In the genomic region with DNA sequence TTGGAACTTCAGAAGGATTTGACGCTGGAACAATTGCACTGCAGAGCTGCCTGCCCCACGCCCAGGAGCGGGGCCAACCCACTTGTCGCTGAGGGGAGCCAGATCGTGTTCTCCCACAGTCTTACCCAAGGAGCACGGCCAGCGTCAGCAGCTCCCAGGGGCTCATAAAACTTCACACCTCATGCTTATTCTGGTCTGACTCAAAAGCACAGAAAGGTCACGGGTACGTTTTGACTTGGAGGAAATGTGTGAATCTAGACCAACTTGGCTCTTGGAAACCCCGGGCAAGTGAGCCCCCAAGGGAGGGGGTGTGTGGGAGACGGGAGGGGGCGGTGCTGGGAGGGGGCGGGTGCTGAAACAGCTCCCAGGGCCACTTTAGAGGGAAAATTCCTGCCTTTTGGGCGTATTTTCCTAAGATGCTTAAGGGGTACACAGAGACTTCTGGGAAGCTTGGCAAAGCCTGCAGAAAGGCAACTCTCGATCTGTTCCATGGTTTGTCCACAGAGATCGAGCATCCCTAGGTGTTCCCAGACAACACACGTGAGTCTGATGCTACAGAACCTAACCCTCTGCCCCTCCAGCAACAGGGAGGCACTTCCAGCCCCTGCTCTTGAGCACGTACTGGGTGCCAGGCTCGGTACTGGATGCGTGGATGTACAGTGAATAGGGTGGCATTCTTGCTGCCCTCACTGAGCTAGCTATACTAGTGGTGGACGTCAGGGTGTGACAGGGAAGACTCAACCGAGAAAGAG, we compare ENCODE assay signal across 8 cellular contexts.
DNase-seq lines count a peak whose midpoint lies in the region; ATAC-seq and TF ChIP-seq lines count a peak whose summit lies in the region.

No MANE protein-coding gene starts in this region.

- TF ChIP-seq CTCF in GM12865 (IDR thresholded peaks at IDR 0.05; ENCODE audit: insufficient read depth, low read depth, low read length, missing control alignments), result no peak

- ATAC-seq in GM21723 (IDR thresholded peaks at IDR 0.05; ENCODE audit: unreplicated experiment) (no peak), HG02610 (IDR thresholded peaks at IDR 0.05; ENCODE audit: unreplicated experiment) (no peak), HG02884 (IDR thresholded peaks at IDR 0.05; ENCODE audit: unreplicated experiment) (no peak)

- H3K4me3 Mint-ChIP-seq in activated naive CD4-positive, alpha-beta T cell treated with anti-CD3 and anti-CD28 coated beads, Interleukin-2, amount 50 U/mL, for 24 hours, result no peak overlapping the region
- H3K4me3 Mint-ChIP-seq in immature natural killer cell, result no peak overlapping the region

- no peak overlapping the region for H3K4me3 ChIP-seq in GM12865 (ENCODE audit: low read depth, low read length)

- peak; percentile 12 for DNase-seq in GM12865 (ENCODE audit: low read depth)
- DNase-seq in immature natural killer cell, result peak in 2 of 3 donors; percentile 4 to 10
- DNase-seq in stimulated activated CD4-positive, alpha-beta T cell treated with anti-CD3 and anti-CD28 coated beads, Interleukin-2, amount 100 ng/mL, for 48 hours, result peak; percentile 32 to 54
- DNase-seq in NCI-H69 (lab: John Stamatoyannopoulos, UW), result no peak

- H3K36me3 Mint-ChIP-seq in activated naive CD4-positive, alpha-beta T cell treated with anti-CD3 and anti-CD28 coated beads, Interleukin-2, amount 50 U/mL, for 24 hours, result peaks cover 8% of the 10 kb centered on the region
- peaks cover 0 to 12% (median 0%) of the 10 kb centered on the region in 3 donors for H3K36me3 Mint-ChIP-seq in immature natural killer cell

- H3K27me3 Mint-ChIP-seq in activated naive CD4-positive, alpha-beta T cell treated with anti-CD3 and anti-CD28 coated beads, Interleukin-2, amount 50 U/mL, for 24 hours, result no peaks in the 10 kb centered on the region
- no peaks in the 10 kb centered on the region for H3K27me3 Mint-ChIP-seq in immature natural killer cell (ENCODE audit: low read depth in 3 of 3)

- peaks cover 42% of the 10 kb centered on the region for H3K4me1 Mint-ChIP-seq in activated naive CD4-positive, alpha-beta T cell treated with anti-CD3 and anti-CD28 coated beads, Interleukin-2, amount 50 U/mL, for 24 hours
- H3K4me1 Mint-ChIP-seq in immature natural killer cell, result peaks cover 14 to 15% of the 10 kb centered on the region in 2 donors

- peak overlapping the region; percentile 41 for H3K27ac Mint-ChIP-seq in activated naive CD4-positive, alpha-beta T cell treated with anti-CD3 and anti-CD28 coated beads, Interleukin-2, amount 50 U/mL, for 24 hours
- peak overlapping the region in 4 of 6 donors; percentile 25 to 58 (median 42) for H3K27ac Mint-ChIP-seq in immature natural killer cell

- no peaks in the 10 kb centered on the region for H3K9me3 Mint-ChIP-seq in activated naive CD4-positive, alpha-beta T cell treated with anti-CD3 and anti-CD28 coated beads, Interleukin-2, amount 50 U/mL, for 24 hours
- no peaks in the 10 kb centered on the region for H3K9me3 Mint-ChIP-seq in immature natural killer cell
